In the genomic region with DNA sequence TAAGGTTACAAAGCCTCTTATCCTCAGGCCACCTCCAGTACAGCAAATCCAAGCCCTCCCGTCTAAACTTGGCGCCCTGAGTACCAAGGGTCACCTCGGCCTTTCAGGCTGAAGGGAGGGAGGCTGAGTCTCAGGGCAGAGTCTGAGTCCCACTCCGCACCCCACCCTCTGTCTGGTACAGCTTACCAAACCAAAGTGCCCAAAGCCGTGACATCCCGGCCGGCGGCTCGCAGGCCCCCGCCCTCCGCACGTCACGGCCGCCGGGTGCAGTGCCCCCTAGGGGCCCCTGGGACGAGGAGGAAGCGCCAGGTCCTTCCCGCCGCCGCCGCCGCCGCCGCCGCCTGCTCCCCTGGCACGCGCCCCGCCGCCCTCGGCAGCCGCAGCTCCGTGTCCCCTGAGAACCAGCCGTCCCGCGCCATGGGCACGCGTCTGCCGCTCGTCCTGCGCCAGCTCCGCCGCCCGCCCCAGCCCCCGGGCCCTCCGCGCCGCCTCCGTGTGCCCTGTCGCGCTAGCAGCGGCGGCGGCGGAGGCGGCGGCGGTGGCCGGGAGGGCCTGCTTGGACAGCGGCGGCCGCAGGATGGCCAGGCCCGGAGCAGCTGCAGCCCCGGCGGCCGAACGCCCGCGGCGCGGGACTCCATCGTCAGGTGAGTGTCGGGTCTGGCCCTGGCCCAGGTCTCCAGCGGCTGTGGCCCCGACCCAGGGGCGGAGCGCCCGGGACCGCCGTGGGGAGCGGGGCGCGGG, we compare ENCODE assay signal across 1 cellular context.
TF ChIP-seq lines count a peak whose summit lies in the region.

A gene (plus strand): TSS at position 297 of the 741 bp plus-strand sequence. CDS start 121 bp downstream, at position 418.

TF ChIP-seq in HepG2, 621 proteins besides CTCF, POLR2A, EP300 and RAD21 (continued from another document and continues in another):
- TF ChIP-seq, protein P1, sequence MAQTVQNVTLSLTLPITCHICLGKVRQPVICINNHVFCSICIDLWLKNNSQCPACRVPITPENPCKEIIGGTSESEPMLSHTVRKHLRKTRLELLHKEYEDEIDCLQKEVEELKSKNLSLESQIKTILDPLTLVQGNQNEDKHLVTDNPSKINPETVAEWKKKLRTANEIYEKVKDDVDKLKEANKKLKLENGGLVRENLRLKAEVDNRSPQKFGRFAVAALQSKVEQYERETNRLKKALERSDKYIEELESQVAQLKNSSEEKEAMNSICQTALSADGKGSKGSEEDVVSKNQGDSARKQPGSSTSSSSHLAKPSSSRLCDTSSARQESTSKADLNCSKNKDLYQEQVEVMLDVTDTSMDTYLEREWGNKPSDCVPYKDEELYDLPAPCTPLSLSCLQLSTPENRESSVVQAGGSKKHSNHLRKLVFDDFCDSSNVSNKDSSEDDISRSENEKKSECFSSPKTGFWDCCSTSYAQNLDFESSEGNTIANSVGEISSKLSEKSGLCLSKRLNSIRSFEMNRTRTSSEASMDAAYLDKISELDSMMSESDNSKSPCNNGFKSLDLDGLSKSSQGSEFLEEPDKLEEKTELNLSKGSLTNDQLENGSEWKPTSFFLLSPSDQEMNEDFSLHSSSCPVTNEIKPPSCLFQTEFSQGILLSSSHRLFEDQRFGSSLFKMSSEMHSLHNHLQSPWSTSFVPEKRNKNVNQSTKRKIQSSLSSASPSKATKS (CRISPR knock-in tag; IDR thresholded peaks at IDR 0.05) = 0 out of 2 replicates have a peak, but pooled peaks have one; percentile 40
- TF ChIP-seq, protein P2, sequence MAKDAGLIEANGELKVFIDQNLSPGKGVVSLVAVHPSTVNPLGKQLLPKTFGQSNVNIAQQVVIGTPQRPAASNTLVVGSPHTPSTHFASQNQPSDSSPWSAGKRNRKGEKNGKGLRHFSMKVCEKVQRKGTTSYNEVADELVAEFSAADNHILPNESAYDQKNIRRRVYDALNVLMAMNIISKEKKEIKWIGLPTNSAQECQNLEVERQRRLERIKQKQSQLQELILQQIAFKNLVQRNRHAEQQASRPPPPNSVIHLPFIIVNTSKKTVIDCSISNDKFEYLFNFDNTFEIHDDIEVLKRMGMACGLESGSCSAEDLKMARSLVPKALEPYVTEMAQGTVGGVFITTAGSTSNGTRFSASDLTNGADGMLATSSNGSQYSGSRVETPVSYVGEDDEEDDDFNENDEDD (CRISPR knock-in tag; IDR thresholded peaks at IDR 0.05; ENCODE audit: borderline replicate concordance) = peak; percentile 79; the same call in 1 of the 2 replicates
- TF ChIP-seq, protein P3, sequence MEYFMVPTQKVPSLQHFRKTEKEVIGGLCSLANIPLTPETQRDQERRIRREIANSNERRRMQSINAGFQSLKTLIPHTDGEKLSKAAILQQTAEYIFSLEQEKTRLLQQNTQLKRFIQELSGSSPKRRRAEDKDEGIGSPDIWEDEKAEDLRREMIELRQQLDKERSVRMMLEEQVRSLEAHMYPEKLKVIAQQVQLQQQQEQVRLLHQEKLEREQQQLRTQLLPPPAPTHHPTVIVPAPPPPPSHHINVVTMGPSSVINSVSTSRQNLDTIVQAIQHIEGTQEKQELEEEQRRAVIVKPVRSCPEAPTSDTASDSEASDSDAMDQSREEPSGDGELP (IDR thresholded peaks at IDR 0.05; ENCODE audit: borderline replicate concordance, low read depth) = peak; percentile 24; the same call in 1 of the 2 replicates
- TF ChIP-seq FLYWCH1 (CRISPR knock-in tag; IDR thresholded peaks at IDR 0.05) = no peak
- TF ChIP-seq SIN3A (IDR thresholded peaks at IDR 0.05; ENCODE audit: borderline replicate concordance, low read depth, low read length) = peak; percentile 30; the same call in 1 of the 2 replicates
- no peak for TF ChIP-seq SETDB1 (CRISPR knock-in tag; IDR thresholded peaks at IDR 0.05; ENCODE audit: borderline replicate concordance)
- TF ChIP-seq ZNF792 (CRISPR knock-in tag; IDR thresholded peaks at IDR 0.05) = peak; percentile 41; the same call in 1 of the 2 replicates
- TF ChIP-seq XBP1 (CRISPR knock-in tag; IDR thresholded peaks at IDR 0.05) = no peak
- peak; percentile 41; the same call in 1 of the 2 replicates for TF ChIP-seq ZBTB7B (CRISPR knock-in tag; IDR thresholded peaks at IDR 0.05)
- 0 out of 2 replicates have a peak, but pooled peaks have one; percentile 38 for TF ChIP-seq HDAC2 (CRISPR knock-in tag; IDR thresholded peaks at IDR 0.05)
- TF ChIP-seq SALL1 (CRISPR knock-in tag; IDR thresholded peaks at IDR 0.05) = peak; percentile 28; the same call in 1 of the 2 replicates
- 0 out of 2 replicates have a peak, but pooled peaks have one; percentile 39 for TF ChIP-seq ZNF841 (CRISPR knock-in tag; IDR thresholded peaks at IDR 0.05; ENCODE audit: borderline replicate concordance)
- no peak for TF ChIP-seq ZBTB7A (CRISPR knock-in tag; IDR thresholded peaks at IDR 0.05)
- TF ChIP-seq HOXA5 (CRISPR knock-in tag; IDR thresholded peaks at IDR 0.05) = 0 out of 2 replicates have a peak, but pooled peaks have one; percentile 10
- no peak for TF ChIP-seq ZNF296 (CRISPR knock-in tag; conservative IDR thresholded peaks at IDR 0.05)
- TF ChIP-seq ZNF510 (CRISPR knock-in tag; IDR thresholded peaks at IDR 0.05; ENCODE audit: low read depth) = no peak
- peak; percentile 9; the same call in 1 of the 2 replicates for TF ChIP-seq MTF2 (CRISPR knock-in tag; IDR thresholded peaks at IDR 0.05; ENCODE audit: borderline replicate concordance)
- peak; percentile 83; the same call in 1 of the 2 replicates for TF ChIP-seq ZNF772 (CRISPR knock-in tag; IDR thresholded peaks at IDR 0.05)
- TF ChIP-seq, protein P4, sequence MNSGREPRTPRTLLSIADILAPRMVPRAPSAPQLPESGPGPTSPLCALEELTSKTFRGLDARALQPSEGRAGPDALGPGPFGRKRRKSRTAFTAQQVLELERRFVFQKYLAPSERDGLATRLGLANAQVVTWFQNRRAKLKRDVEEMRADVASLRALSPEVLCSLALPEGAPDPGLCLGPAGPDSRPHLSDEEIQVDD (CRISPR knock-in tag; IDR thresholded peaks at IDR 0.05; ENCODE audit: borderline replicate concordance) = no peak
- TF ChIP-seq CENPT (CRISPR knock-in tag; IDR thresholded peaks at IDR 0.05; ENCODE audit: low read depth) = peak; percentile 95
- peak; percentile 22; the same call in 1 of the 2 replicates for TF ChIP-seq FOXC1 (CRISPR knock-in tag; IDR thresholded peaks at IDR 0.05; ENCODE audit: borderline replicate concordance)
- no peak for TF ChIP-seq ZNF674 (CRISPR knock-in tag; IDR thresholded peaks at IDR 0.05; ENCODE audit: low read depth)
- TF ChIP-seq ZNF431 (CRISPR knock-in tag; IDR thresholded peaks at IDR 0.05; ENCODE audit: borderline replicate concordance, low read depth) = peak; percentile 52; the same call in 1 of the 2 replicates
- TF ChIP-seq TGIF2 (CRISPR knock-in tag; IDR thresholded peaks at IDR 0.05) = 0 out of 2 replicates have a peak, but pooled peaks have one; percentile 55
- TF ChIP-seq, protein P5, sequence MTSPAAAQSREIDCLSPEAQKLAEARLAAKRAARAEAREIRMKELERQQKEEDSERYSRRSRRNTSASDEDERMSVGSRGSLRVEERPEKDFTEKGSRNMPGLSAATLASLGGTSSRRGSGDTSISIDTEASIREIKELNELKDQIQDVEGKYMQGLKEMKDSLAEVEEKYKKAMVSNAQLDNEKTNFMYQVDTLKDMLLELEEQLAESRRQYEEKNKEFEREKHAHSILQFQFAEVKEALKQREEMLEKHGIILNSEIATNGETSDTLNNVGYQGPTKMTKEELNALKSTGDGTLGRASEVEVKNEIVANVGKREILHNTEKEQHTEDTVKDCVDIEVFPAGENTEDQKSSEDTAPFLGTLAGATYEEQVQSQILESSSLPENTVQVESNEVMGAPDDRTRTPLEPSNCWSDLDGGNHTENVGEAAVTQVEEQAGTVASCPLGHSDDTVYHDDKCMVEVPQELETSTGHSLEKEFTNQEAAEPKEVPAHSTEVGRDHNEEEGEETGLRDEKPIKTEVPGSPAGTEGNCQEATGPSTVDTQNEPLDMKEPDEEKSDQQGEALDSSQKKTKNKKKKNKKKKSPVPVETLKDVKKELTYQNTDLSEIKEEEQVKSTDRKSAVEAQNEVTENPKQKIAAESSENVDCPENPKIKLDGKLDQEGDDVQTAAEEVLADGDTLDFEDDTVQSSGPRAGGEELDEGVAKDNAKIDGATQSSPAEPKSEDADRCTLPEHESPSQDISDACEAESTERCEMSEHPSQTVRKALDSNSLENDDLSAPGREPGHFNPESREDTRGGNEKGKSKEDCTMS (CRISPR knock-in tag; conservative IDR thresholded peaks at IDR 0.05) = no peak
- no peak for TF ChIP-seq RELA (CRISPR knock-in tag; IDR thresholded peaks at IDR 0.05)
- TF ChIP-seq DR1 (CRISPR knock-in tag; IDR thresholded peaks at IDR 0.05) = no peak
- TF ChIP-seq, protein P6, sequence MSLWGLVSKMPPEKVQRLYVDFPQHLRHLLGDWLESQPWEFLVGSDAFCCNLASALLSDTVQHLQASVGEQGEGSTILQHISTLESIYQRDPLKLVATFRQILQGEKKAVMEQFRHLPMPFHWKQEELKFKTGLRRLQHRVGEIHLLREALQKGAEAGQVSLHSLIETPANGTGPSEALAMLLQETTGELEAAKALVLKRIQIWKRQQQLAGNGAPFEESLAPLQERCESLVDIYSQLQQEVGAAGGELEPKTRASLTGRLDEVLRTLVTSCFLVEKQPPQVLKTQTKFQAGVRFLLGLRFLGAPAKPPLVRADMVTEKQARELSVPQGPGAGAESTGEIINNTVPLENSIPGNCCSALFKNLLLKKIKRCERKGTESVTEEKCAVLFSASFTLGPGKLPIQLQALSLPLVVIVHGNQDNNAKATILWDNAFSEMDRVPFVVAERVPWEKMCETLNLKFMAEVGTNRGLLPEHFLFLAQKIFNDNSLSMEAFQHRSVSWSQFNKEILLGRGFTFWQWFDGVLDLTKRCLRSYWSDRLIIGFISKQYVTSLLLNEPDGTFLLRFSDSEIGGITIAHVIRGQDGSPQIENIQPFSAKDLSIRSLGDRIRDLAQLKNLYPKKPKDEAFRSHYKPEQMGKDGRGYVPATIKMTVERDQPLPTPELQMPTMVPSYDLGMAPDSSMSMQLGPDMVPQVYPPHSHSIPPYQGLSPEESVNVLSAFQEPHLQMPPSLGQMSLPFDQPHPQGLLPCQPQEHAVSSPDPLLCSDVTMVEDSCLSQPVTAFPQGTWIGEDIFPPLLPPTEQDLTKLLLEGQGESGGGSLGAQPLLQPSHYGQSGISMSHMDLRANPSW (CRISPR knock-in tag; IDR thresholded peaks at IDR 0.05; ENCODE audit: borderline replicate concordance) = no peak
- TF ChIP-seq ZNF430 (CRISPR knock-in tag; IDR thresholded peaks at IDR 0.05) = peak; percentile 39; the same call in 1 of the 2 replicates
- no peak for TF ChIP-seq RARG (CRISPR knock-in tag; IDR thresholded peaks at IDR 0.05; ENCODE audit: low read depth)
- TF ChIP-seq, protein P7, sequence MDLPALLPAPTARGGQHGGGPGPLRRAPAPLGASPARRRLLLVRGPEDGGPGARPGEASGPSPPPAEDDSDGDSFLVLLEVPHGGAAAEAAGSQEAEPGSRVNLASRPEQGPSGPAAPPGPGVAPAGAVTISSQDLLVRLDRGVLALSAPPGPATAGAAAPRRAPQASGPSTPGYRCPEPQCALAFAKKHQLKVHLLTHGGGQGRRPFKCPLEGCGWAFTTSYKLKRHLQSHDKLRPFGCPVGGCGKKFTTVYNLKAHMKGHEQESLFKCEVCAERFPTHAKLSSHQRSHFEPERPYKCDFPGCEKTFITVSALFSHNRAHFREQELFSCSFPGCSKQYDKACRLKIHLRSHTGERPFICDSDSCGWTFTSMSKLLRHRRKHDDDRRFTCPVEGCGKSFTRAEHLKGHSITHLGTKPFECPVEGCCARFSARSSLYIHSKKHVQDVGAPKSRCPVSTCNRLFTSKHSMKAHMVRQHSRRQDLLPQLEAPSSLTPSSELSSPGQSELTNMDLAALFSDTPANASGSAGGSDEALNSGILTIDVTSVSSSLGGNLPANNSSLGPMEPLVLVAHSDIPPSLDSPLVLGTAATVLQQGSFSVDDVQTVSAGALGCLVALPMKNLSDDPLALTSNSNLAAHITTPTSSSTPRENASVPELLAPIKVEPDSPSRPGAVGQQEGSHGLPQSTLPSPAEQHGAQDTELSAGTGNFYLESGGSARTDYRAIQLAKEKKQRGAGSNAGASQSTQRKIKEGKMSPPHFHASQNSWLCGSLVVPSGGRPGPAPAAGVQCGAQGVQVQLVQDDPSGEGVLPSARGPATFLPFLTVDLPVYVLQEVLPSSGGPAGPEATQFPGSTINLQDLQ (CRISPR knock-in tag; IDR thresholded peaks at IDR 0.05) = peak; percentile 67; the same call in 1 of the 2 replicates
- peak; percentile 24; the same call in 1 of the 2 replicates for TF ChIP-seq KLF6 (CRISPR knock-in tag; IDR thresholded peaks at IDR 0.05)
- peak; percentile 19; the same call in 1 of the 2 replicates for TF ChIP-seq POGZ (CRISPR knock-in tag; IDR thresholded peaks at IDR 0.05)
- TF ChIP-seq, protein P8, sequence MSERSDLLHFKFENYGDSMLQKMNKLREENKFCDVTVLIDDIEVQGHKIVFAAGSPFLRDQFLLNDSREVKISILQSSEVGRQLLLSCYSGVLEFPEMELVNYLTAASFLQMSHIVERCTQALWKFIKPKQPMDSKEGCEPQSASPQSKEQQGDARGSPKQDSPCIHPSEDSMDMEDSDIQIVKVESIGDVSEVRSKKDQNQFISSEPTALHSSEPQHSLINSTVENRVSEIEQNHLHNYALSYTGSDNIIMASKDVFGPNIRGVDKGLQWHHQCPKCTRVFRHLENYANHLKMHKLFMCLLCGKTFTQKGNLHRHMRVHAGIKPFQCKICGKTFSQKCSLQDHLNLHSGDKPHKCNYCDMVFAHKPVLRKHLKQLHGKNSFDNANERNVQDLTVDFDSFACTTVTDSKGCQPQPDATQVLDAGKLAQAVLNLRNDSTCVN (CRISPR knock-in tag; IDR thresholded peaks at IDR 0.05; ENCODE audit: borderline replicate concordance) = 0 out of 2 replicates have a peak, but pooled peaks have one; percentile 22
- peak; percentile 61; the same call in 1 of the 2 replicates for TF ChIP-seq HOXA3 (CRISPR knock-in tag; IDR thresholded peaks at IDR 0.05)
- peak; percentile 86; the same call in 1 of the 2 replicates for TF ChIP-seq ZNF558 (CRISPR knock-in tag; IDR thresholded peaks at IDR 0.05; ENCODE audit: borderline replicate concordance)
- peak; percentile 96 for TF ChIP-seq XRCC5 (optimal IDR thresholded peaks at IDR 0.05; ENCODE audit: low read length)
- TF ChIP-seq SPEN (CRISPR knock-in tag; IDR thresholded peaks at IDR 0.05; ENCODE audit: low read depth) = no peak
- TF ChIP-seq ZNF10 (CRISPR knock-in tag; IDR thresholded peaks at IDR 0.05; ENCODE audit: borderline replicate concordance, low read depth) = no peak
- peak; percentile 78 for TF ChIP-seq SAP130 (CRISPR knock-in tag; IDR thresholded peaks at IDR 0.05; ENCODE audit: low read depth)
- TF ChIP-seq CEBPB (IDR thresholded peaks at IDR 0.05; ENCODE audit: borderline replicate concordance, low read depth, low read length) = no peak
- TF ChIP-seq, protein P9, sequence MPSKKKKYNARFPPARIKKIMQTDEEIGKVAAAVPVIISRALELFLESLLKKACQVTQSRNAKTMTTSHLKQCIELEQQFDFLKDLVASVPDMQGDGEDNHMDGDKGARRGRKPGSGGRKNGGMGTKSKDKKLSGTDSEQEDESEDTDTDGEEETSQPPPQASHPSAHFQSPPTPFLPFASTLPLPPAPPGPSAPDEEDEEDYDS (CRISPR knock-in tag; IDR thresholded peaks at IDR 0.05) = peak; percentile 45; the same call in 1 of the 2 replicates
- 0 out of 2 replicates have a peak, but pooled peaks have one; percentile 62 for TF ChIP-seq TARDBP (CRISPR knock-in tag; IDR thresholded peaks at IDR 0.05)
- TF ChIP-seq, protein P10, sequence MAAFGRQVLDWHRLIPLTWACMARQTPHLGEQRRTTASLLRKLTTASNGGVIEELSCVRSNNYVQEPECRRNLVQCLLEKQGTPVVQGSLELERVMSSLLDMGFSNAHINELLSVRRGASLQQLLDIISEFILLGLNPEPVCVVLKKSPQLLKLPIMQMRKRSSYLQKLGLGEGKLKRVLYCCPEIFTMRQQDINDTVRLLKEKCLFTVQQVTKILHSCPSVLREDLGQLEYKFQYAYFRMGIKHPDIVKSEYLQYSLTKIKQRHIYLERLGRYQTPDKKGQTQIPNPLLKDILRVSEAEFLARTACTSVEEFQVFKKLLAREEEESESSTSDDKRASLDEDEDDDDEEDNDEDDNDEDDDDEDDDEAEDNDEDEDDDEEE (CRISPR knock-in tag; IDR thresholded peaks at IDR 0.05) = no peak; the same call in 1 of the 2 replicates
- TF ChIP-seq ZNF619 (CRISPR knock-in tag; IDR thresholded peaks at IDR 0.05) = no peak
